In genomic region chr1:10943991-10944730, GRCh38 we compare ENCODE assay signal across 8 cellular contexts.
DNase-seq lines count a peak whose midpoint lies in the region; ATAC-seq and TF ChIP-seq lines count a peak whose summit lies in the region.

No MANE protein-coding gene starts in this region.

- no peak for ATAC-seq in GM18867 (IDR thresholded peaks at IDR 0.05; ENCODE audit: unreplicated experiment)
- no peak for ATAC-seq in HG03159 (IDR thresholded peaks at IDR 0.05; ENCODE audit: unreplicated experiment)

- H3K27ac ChIP-seq in esophagus squamous epithelium (peak overlapping the region in 3 of 4 donors; percentile 18 to 44 (median 40)), sigmoid colon (peak overlapping the region in 3 of 4 donors; percentile 13 to 28 (median 25))
- no peak overlapping the region for H3K27ac ChIP-seq in effector memory CD4-positive, alpha-beta T cell (ENCODE audit: insufficient read depth, low read length, poor library complexity, severe bottlenecking)

- no peaks in the 10 kb centered on the region for H3K36me3 ChIP-seq in esophagus squamous epithelium
- H3K36me3 ChIP-seq in sigmoid colon = no peaks in the 10 kb centered on the region
- no peaks in the 10 kb centered on the region for H3K36me3 ChIP-seq in effector memory CD4-positive, alpha-beta T cell (ENCODE audit: control insufficient read depth, insufficient read depth, low read length)

- intact Hi-C loops in esophagus squamous epithelium (cut with DNase I) = no loop called here
- intact Hi-C loops in sigmoid colon (cut with DNase I) = loop anchor here (5.0 kb wide), 1 partner anchor 432 kb away; no protein-coding TSS in a partner anchor
- intact Hi-C loops in lower leg skin (cut with DNase I; ENCODE audit: low total_unique reads) = loop anchor here (10.0 kb wide), 1 partner anchor 439 kb away; no protein-coding TSS in a partner anchor

- TF ChIP-seq POLR2A in esophagus squamous epithelium (IDR thresholded peaks at IDR 0.05) (no peak), sigmoid colon (IDR thresholded peaks at IDR 0.05) (no peak), lower leg skin (IDR thresholded peaks at IDR 0.05) (no peak)

- no peak for TF ChIP-seq EP300 in sigmoid colon (IDR thresholded peaks at IDR 0.05)

- H3K4me1 ChIP-seq in esophagus squamous epithelium = peaks cover 7 to 33% (median 15%) of the 10 kb centered on the region in 3 donors
- peaks cover 0 to 30% (median 17%) of the 10 kb centered on the region in 4 donors for H3K4me1 ChIP-seq in sigmoid colon
- H3K4me1 ChIP-seq in effector memory CD4-positive, alpha-beta T cell (ENCODE audit: control insufficient read depth, insufficient read depth, low read length, poor library complexity, severe bottlenecking) = peaks cover 10% of the 10 kb centered on the region

- DNase-seq in ELF-1 (ENCODE audit: low read depth, low spot score) = peak; percentile 57
- peak; percentile 80 for DNase-seq in NCI-H748 (lab: John Stamatoyannopoulos, UW; ENCODE audit: unreplicated experiment)
- DNase-seq in esophagus squamous epithelium (lab: John Stamatoyannopoulos, UW) = no peak
- no peak for DNase-seq in sigmoid colon
- no peak for DNase-seq in effector memory CD4-positive, alpha-beta T cell
- DNase-seq in lower leg skin (ENCODE audit: low spot score in 2 of 2) = no peak

- H3K9me3 ChIP-seq in esophagus squamous epithelium (no peaks in the 10 kb centered on the region), sigmoid colon (no peaks in the 10 kb centered on the region)
- no peaks in the 10 kb centered on the region for H3K9me3 ChIP-seq in effector memory CD4-positive, alpha-beta T cell (ENCODE audit: control insufficient read depth, low read length)

- 2 to 6% methylated on average over 17 to 19 of the region's 23 CpGs for WGBS in esophagus squamous epithelium, 2 donors
- WGBS in sigmoid colon, 2 donors = 2 to 9% methylated on average over 23 of the region's 23 CpGs
- WGBS in lower leg skin, 2 donors = 3 to 5% methylated on average over 20 to 23 of the region's 23 CpGs

- peaks cover 0 to 19% (median 0%) of the 10 kb centered on the region in 4 donors for H3K27me3 ChIP-seq in esophagus squamous epithelium
- peaks cover 0 to 4% (median 0%) of the 10 kb centered on the region in 3 donors for H3K27me3 ChIP-seq in sigmoid colon
- H3K27me3 ChIP-seq in effector memory CD4-positive, alpha-beta T cell (replicated peaks; ENCODE audit: control insufficient read depth, insufficient read depth, low read length, poor library complexity, severe bottlenecking) = no peaks in the 10 kb centered on the region

- H3K4me3 ChIP-seq in esophagus squamous epithelium (peak overlapping the region; percentile 13 to 59 (median 38)), sigmoid colon (peak overlapping the region; percentile 4 to 47 (median 36)), lower leg skin (ENCODE audit: low read depth, poor library complexity, severe bottlenecking) (no peak overlapping the region)
- no peak overlapping the region for H3K4me3 ChIP-seq in effector memory CD4-positive, alpha-beta T cell (ENCODE audit: insufficient read depth, low read depth, low read length, poor library complexity, severe bottlenecking)

- TF ChIP-seq CTCF in esophagus squamous epithelium (IDR thresholded peaks at IDR 0.05) (no peak), sigmoid colon (IDR thresholded peaks at IDR 0.05) (no peak), lower leg skin (IDR thresholded peaks at IDR 0.05) (no peak)

Comparison
In these comparisons a context has a peak if more than half of its experiments do, and no peak if none do; other contexts are left out.
1. DNase-seq: peak in ELF-1 (single experiment) and NCI-H748 (single experiment); none in esophagus squamous epithelium (single experiment), sigmoid colon (single experiment), effector memory CD4-positive, alpha-beta T cell (0 of 3) and lower leg skin (0 of 2).
2. H3K4me3 ChIP-seq: peak in esophagus squamous epithelium (4 of 4) and sigmoid colon (4 of 4); none in effector memory CD4-positive, alpha-beta T cell (single experiment) and lower leg skin (single experiment).